21 cellular contexts compared by ENCODE assay signal in the genomic region with DNA sequence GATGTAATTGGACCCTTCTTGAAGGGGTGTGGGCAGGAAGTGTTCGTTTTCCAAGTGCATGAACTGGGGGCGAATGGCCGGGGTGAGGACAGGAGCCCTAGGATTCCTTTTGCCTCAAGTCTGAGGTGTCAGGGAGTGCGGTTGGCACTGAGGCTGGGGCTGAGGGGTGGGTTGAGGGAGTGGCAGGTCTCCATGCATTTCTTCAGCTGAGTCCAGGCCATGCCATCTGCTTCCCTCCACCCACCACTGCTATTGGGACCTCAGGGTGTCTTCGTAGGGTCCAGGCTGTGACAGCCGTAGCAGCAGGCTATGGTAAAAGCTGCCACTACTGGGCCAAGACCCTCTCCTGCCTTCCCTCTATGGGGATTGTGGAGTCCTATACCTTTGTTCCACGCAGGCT. TPM values are rescaled to one million over a fixed set of nuclear protein-coding genes. Genes with fewer than 3 reads are reported as not detected.
DNase-seq lines count a peak whose midpoint lies in the region; ATAC-seq and TF ChIP-seq lines count a peak whose summit lies in the region.
"Had no signal": no experiment of that assay in that cellular context is flagged by ENCODE, and none has a peak within 500 bp of the region (broad histone marks: within the 10 kb centered on the region; RNA-seq: fewer than 3 reads in every experiment).

No MANE protein-coding gene starts in this region.

- DNase-seq in activated CD8-positive, alpha-beta memory T cell treated with anti-CD3 and anti-CD28 coated beads for 24 hours = peak; percentile 40
- no peak for DNase-seq in activated CD8-positive, alpha-beta memory T cell treated with anti-CD3 and anti-CD28 coated beads, Interleukin-2, amount 10 ng/mL, durations not matched to agents 7 days and 5 days
- DNase-seq in WERI-Rb-1 (no peak), osteocyte (ENCODE audit: extremely low spot score, unreplicated experiment) (peak; percentile 57), ureter (ENCODE audit: low spot score) (peak; percentile 27), NCI-H510A (lab: John Stamatoyannopoulos, UW) (no peak)
- DNase-seq in effector memory CD8-positive, alpha-beta T cell = no peak
- DNase-seq: 8988T; ACHN; C1 segment of cervical spinal cord; CD4-positive, alpha-beta memory T cell; CD4-positive, CD25-positive, alpha-beta regulatory T cell; CD8-positive, alpha-beta memory T cell; COR-L47; DMS79 treated with DMSO at 0.1 percent for 48 hours; GDM1 had no signal

- no peaks in the 10 kb centered on the region for H3K9me3 ChIP-seq in WERI-Rb-1 (ENCODE audit: severe bottlenecking)
- H3K9me3 ChIP-seq: BE2C, BLaER1 had no signal

- peak overlapping the region; percentile 41 for H3K27ac ChIP-seq in WERI-Rb-1
- H3K27ac ChIP-seq: BLaER1 had no signal

- no peaks in the 10 kb centered on the region for H3K36me3 ChIP-seq in WERI-Rb-1
- H3K36me3 ChIP-seq: BE2C, BLaER1 had no signal

- peaks cover 7% of the 10 kb centered on the region for H3K4me1 Mint-ChIP-seq in activated CD8-positive, alpha-beta memory T cell treated with anti-CD3 and anti-CD28 coated beads, Interleukin-2, amount 10 ng/mL, durations not matched to agents 7 days and 5 days
- peaks cover 11% of the 10 kb centered on the region for H3K4me1 Mint-ChIP-seq in osteocyte (ENCODE audit: unreplicated experiment)
- H3K4me1 Mint-ChIP-seq in effector memory CD8-positive, alpha-beta T cell (ENCODE audit: low read depth in 2 of 2) = no peaks in the 10 kb centered on the region
- H3K4me1 Mint-ChIP-seq: CD4-positive, alpha-beta memory T cell; CD4-positive, CD25-positive, alpha-beta regulatory T cell; CD8-positive, alpha-beta memory T cell had no signal

- H3K27ac Mint-ChIP-seq in activated CD8-positive, alpha-beta memory T cell treated with anti-CD3 and anti-CD28 coated beads, Interleukin-2, amount 10 ng/mL, durations not matched to agents 7 days and 5 days = no peak overlapping the region
- no peak overlapping the region for H3K27ac Mint-ChIP-seq in osteocyte (ENCODE audit: unreplicated experiment)
- no peak overlapping the region for H3K27ac Mint-ChIP-seq in effector memory CD8-positive, alpha-beta T cell
- H3K27ac Mint-ChIP-seq: CD14-positive monocyte; CD4-positive, alpha-beta memory T cell; CD8-positive, alpha-beta memory T cell had no signal

- CTCF ChIA-PET in activated CD8-positive, alpha-beta memory T cell treated with anti-CD3 and anti-CD28 coated beads, Interleukin-2, amount 10 ng/mL, durations not matched to agents 7 days and 5 days (lab: Charles Lee) = interaction anchor here (1.4 kb wide), 1 partner anchor 21 kb away, joined by 4 read pairs; no protein-coding TSS in a partner anchor

- no peak for TF ChIP-seq CTCF in WERI-Rb-1 (IDR thresholded peaks at IDR 0.05; ENCODE audit: low read depth, low read length)
- no peak for TF ChIP-seq CTCF in osteocyte (IDR thresholded peaks at IDR 0.05)

- H3K4me3 Mint-ChIP-seq in activated CD8-positive, alpha-beta memory T cell treated with anti-CD3 and anti-CD28 coated beads, Interleukin-2, amount 10 ng/mL, durations not matched to agents 7 days and 5 days = no peak overlapping the region
- no peak overlapping the region for H3K4me3 Mint-ChIP-seq in osteocyte (ENCODE audit: unreplicated experiment)
- no peak overlapping the region for H3K4me3 Mint-ChIP-seq in effector memory CD8-positive, alpha-beta T cell
- H3K4me3 Mint-ChIP-seq: CD14-positive monocyte; CD4-positive, alpha-beta memory T cell; CD4-positive, CD25-positive, alpha-beta regulatory T cell; CD8-positive, alpha-beta memory T cell had no signal

- H3K4me3 ChIP-seq in WERI-Rb-1 (ENCODE audit: low read depth, low read length) = no peak overlapping the region
- H3K4me3 ChIP-seq: BLaER1, GM12878 had no signal

- no peak for ATAC-seq in activated CD8-positive, alpha-beta memory T cell treated with anti-CD3 and anti-CD28 coated beads, Interleukin-2, amount 10 ng/mL, durations not matched to agents 7 days and 5 days
- no peak for ATAC-seq in effector memory CD8-positive, alpha-beta T cell (replicated peaks)
- ATAC-seq in HG03097 (IDR thresholded peaks at IDR 0.05; ENCODE audit: low FRiP score, unreplicated experiment) = no peak
- ATAC-seq: GM12878 had no signal

- H3K27me3 Mint-ChIP-seq in activated CD8-positive, alpha-beta memory T cell treated with anti-CD3 and anti-CD28 coated beads, Interleukin-2, amount 10 ng/mL, durations not matched to agents 7 days and 5 days = no peaks in the 10 kb centered on the region
- H3K27me3 Mint-ChIP-seq in osteocyte (ENCODE audit: unreplicated experiment) = no peaks in the 10 kb centered on the region
- H3K27me3 Mint-ChIP-seq in effector memory CD8-positive, alpha-beta T cell = no peaks in the 10 kb centered on the region

- no peaks in the 10 kb centered on the region for H3K36me3 Mint-ChIP-seq in activated CD8-positive, alpha-beta memory T cell treated with anti-CD3 and anti-CD28 coated beads, Interleukin-2, amount 10 ng/mL, durations not matched to agents 7 days and 5 days
- H3K36me3 Mint-ChIP-seq in osteocyte (ENCODE audit: unreplicated experiment) = no peaks in the 10 kb centered on the region
- H3K36me3 Mint-ChIP-seq in effector memory CD8-positive, alpha-beta T cell (ENCODE audit: insufficient read depth) = no peaks in the 10 kb centered on the region
- H3K36me3 Mint-ChIP-seq: CD14-positive monocyte; CD4-positive, alpha-beta memory T cell; CD4-positive, CD25-positive, alpha-beta regulatory T cell; CD8-positive, alpha-beta memory T cell had no signal

- H3K9me3 Mint-ChIP-seq in activated CD8-positive, alpha-beta memory T cell treated with anti-CD3 and anti-CD28 coated beads, Interleukin-2, amount 10 ng/mL, durations not matched to agents 7 days and 5 days (ENCODE audit: low read depth) = no peaks in the 10 kb centered on the region
- no peaks in the 10 kb centered on the region for H3K9me3 Mint-ChIP-seq in osteocyte (ENCODE audit: unreplicated experiment)
- H3K9me3 Mint-ChIP-seq in effector memory CD8-positive, alpha-beta T cell = no peaks in the 10 kb centered on the region
- H3K9me3 Mint-ChIP-seq: CD14-positive monocyte; CD4-positive, alpha-beta memory T cell; CD4-positive, CD25-positive, alpha-beta regulatory T cell; CD8-positive, alpha-beta memory T cell had no signal

- H3K27me3 ChIP-seq in WERI-Rb-1 (ENCODE audit: insufficient read depth, low read depth, severe bottlenecking) = no peaks in the 10 kb centered on the region
- H3K27me3 ChIP-seq: BE2C, BLaER1 had no signal

RNA-seq across cellular contexts. Expression of a gene that starts 25.6 kb away (rescaled TPM):
- 10 to 100 TPM; 20.9 to 29.4 TPM for total RNA-seq in activated CD8-positive, alpha-beta memory T cell treated with anti-CD3 and anti-CD28 coated beads, Interleukin-2, amount 10 ng/mL, durations not matched to agents 7 days and 5 days
- total RNA-seq in osteocyte (262 and 296 TPM in 2 replicates), ureter (166 TPM)

Comparison
In these comparisons a context has a peak if more than half of its experiments do, and no peak if none do; other contexts are left out.
1. DNase-seq: peak in activated CD8-positive, alpha-beta memory T cell treated with anti-CD3 and anti-CD28 coated beads for 24 hours (single experiment), osteocyte (single experiment) and ureter (single experiment); none in activated CD8-positive, alpha-beta memory T cell treated with anti-CD3 and anti-CD28 coated beads, Interleukin-2, amount 10 ng/mL, durations not matched to agents 7 days and 5 days (single experiment), WERI-Rb-1 (single experiment), effector memory CD8-positive, alpha-beta T cell (0 of 3) and NCI-H510A (single experiment).